In genomic region chr9:33117306-33117705, GRCh38 we compare ENCODE assay signal across 10 cellular contexts. TPM values are rescaled to one million over a fixed set of nuclear protein-coding genes. Genes with fewer than 3 reads are reported as not detected.
DNase-seq lines count a peak whose midpoint lies in the region; TF ChIP-seq lines count a peak whose summit lies in the region.
"Had no signal": no experiment of that assay in that cellular context is flagged by ENCODE, and none has a peak within 500 bp of the region (broad histone marks: within the 10 kb centered on the region; RNA-seq: fewer than 3 reads in every experiment).

No MANE protein-coding gene starts in this region.

- CTCF ChIA-PET in activated naive CD4-positive, alpha-beta T cell treated with anti-CD3 and anti-CD28 coated beads, Interleukin-2, amount 10 ng/mL, durations not matched to agents 7 days and 5 days (lab: Charles Lee), result interaction anchor here (0.6 to 0.7 kb wide), 2 partner anchors 53 to 116 kb away, joined by 3 read pairs; no protein-coding TSS in a partner anchor

- H3K36me3 Mint-ChIP-seq in activated naive CD4-positive, alpha-beta T cell treated with anti-CD3 and anti-CD28 coated beads, Interleukin-2, amount 10 ng/mL, durations not matched to agents 7 days and 5 days, result peaks cover 55% of the 10 kb centered on the region
- H3K36me3 Mint-ChIP-seq in activated naive CD8-positive, alpha-beta T cell treated with anti-CD3 and anti-CD28 coated beads for 36 hours, result peaks cover 24% of the 10 kb centered on the region
- H3K36me3 Mint-ChIP-seq in immature natural killer cell (peaks cover 23 to 45% (median 28%) of the 10 kb centered on the region in 3 donors), type B pancreatic cell (peaks cover 21% of the 10 kb centered on the region)

- peaks cover 47% of the 10 kb centered on the region for H3K4me1 Mint-ChIP-seq in activated naive CD4-positive, alpha-beta T cell treated with anti-CD3 and anti-CD28 coated beads, Interleukin-2, amount 10 ng/mL, durations not matched to agents 7 days and 5 days
- peaks cover 17% of the 10 kb centered on the region for H3K4me1 Mint-ChIP-seq in activated naive CD8-positive, alpha-beta T cell treated with anti-CD3 and anti-CD28 coated beads for 36 hours
- H3K4me1 Mint-ChIP-seq in immature natural killer cell (peaks cover 55 to 80% of the 10 kb centered on the region in 2 donors), type B pancreatic cell (ENCODE audit: unreplicated experiment) (peaks cover 9% of the 10 kb centered on the region)

- no peak for TF ChIP-seq CTCF in type B pancreatic cell (conservative IDR thresholded peaks at IDR 0.05)

- no peak overlapping the region for H3K4me3 Mint-ChIP-seq in activated naive CD4-positive, alpha-beta T cell treated with anti-CD3 and anti-CD28 coated beads, Interleukin-2, amount 10 ng/mL, durations not matched to agents 7 days and 5 days
- H3K4me3 Mint-ChIP-seq in activated naive CD8-positive, alpha-beta T cell treated with anti-CD3 and anti-CD28 coated beads for 36 hours, result no peak overlapping the region
- H3K4me3 Mint-ChIP-seq in immature natural killer cell, result no peak overlapping the region
- peak overlapping the region; percentile 52 for H3K4me3 Mint-ChIP-seq in type B pancreatic cell

- DNase-seq in activated naive CD4-positive, alpha-beta T cell treated with anti-CD3 and anti-CD28 coated beads, Interleukin-2, amount 10 ng/mL, durations not matched to agents 7 days and 5 days, result peak; percentile 21
- DNase-seq in activated naive CD4-positive, alpha-beta T cell (lab: John Stamatoyannopoulos, UW), result no peak
- no peak for DNase-seq in activated naive CD8-positive, alpha-beta T cell treated with anti-CD3 and anti-CD28 coated beads for 36 hours
- DNase-seq in immature natural killer cell (no peak), type B pancreatic cell (ENCODE audit: extremely low spot score, unreplicated experiment) (no peak), LoVo (ENCODE audit: low spot score) (no peak), NAMALWA (ENCODE audit: low spot score) (no peak), RKO (ENCODE audit: low spot score) (no peak)
- DNase-seq: left cardiac atrium, NCI-H748 treated with DMSO at 0.1 percent for 48 hours had no signal

- H3K27me3 Mint-ChIP-seq in activated naive CD4-positive, alpha-beta T cell treated with anti-CD3 and anti-CD28 coated beads, Interleukin-2, amount 10 ng/mL, durations not matched to agents 7 days and 5 days, result no peaks in the 10 kb centered on the region
- H3K27me3 Mint-ChIP-seq in activated naive CD8-positive, alpha-beta T cell treated with anti-CD3 and anti-CD28 coated beads for 36 hours, result no peaks in the 10 kb centered on the region
- H3K27me3 Mint-ChIP-seq in immature natural killer cell (ENCODE audit: low read depth in 3 of 3) (peaks cover 6 to 19% (median 12%) of the 10 kb centered on the region in 3 donors), type B pancreatic cell (no peaks in the 10 kb centered on the region)

- H3K9me3 Mint-ChIP-seq in activated naive CD4-positive, alpha-beta T cell treated with anti-CD3 and anti-CD28 coated beads, Interleukin-2, amount 10 ng/mL, durations not matched to agents 7 days and 5 days, result no peaks in the 10 kb centered on the region
- no peaks in the 10 kb centered on the region for H3K9me3 Mint-ChIP-seq in activated naive CD8-positive, alpha-beta T cell treated with anti-CD3 and anti-CD28 coated beads for 36 hours
- H3K9me3 Mint-ChIP-seq in immature natural killer cell (no peaks in the 10 kb centered on the region), type B pancreatic cell (no peaks in the 10 kb centered on the region)

- H3K27ac Mint-ChIP-seq in activated naive CD4-positive, alpha-beta T cell treated with anti-CD3 and anti-CD28 coated beads, Interleukin-2, amount 10 ng/mL, durations not matched to agents 7 days and 5 days, result peak overlapping the region; percentile 67
- peak overlapping the region; percentile 20 for H3K27ac Mint-ChIP-seq in activated naive CD8-positive, alpha-beta T cell treated with anti-CD3 and anti-CD28 coated beads for 36 hours
- peak overlapping the region; percentile 14 to 91 (median 40) for H3K27ac Mint-ChIP-seq in immature natural killer cell
- H3K27ac Mint-ChIP-seq in type B pancreatic cell, result peak overlapping the region; percentile 89

RNA-seq across cellular contexts. Expression of gene SMU1, which starts 40.8 kb away (rescaled TPM):
- total RNA-seq in activated naive CD8-positive, alpha-beta T cell treated with anti-CD3 and anti-CD28 coated beads for 36 hours, result 10 to 100 TPM; 27.0 to 28.9 TPM
- 10 to 100 TPM; 15.5 to 35.7 (median 22.5) TPM for polyA plus RNA-seq in immature natural killer cell
- total RNA-seq in type B pancreatic cell (ENCODE audit: low replicate concordance), result 21.0 and 25.4 TPM in 2 replicates

RNA-seq across cellular contexts. Expression of gene B4GALT1, which starts 49.8 kb away (rescaled TPM):
- total RNA-seq in activated naive CD8-positive, alpha-beta T cell treated with anti-CD3 and anti-CD28 coated beads for 36 hours, result 10 to 100 TPM; 33.5 to 35.0 TPM
- 10 to 100 TPM; 21.7 to 49.2 (median 44.2) TPM for polyA plus RNA-seq in immature natural killer cell
- total RNA-seq in type B pancreatic cell (ENCODE audit: low replicate concordance), result 91.9 and 150 TPM in 2 replicates

Comparison
In these comparisons a context has a peak if more than half of its experiments do, and no peak if none do; other contexts are left out.
1. H3K27ac Mint-ChIP-seq: peak in every context shown above with its lines; median percentile 89 in type B pancreatic cell; 67 in activated naive CD4-positive, alpha-beta T cell treated with anti-CD3 and anti-CD28 coated beads, Interleukin-2, amount 10 ng/mL, durations not matched to agents 7 days and 5 days; 40 in immature natural killer cell; 20 in activated naive CD8-positive, alpha-beta T cell treated with anti-CD3 and anti-CD28 coated beads for 36 hours.